Comparison of ENCODE assay signal across 1 cellular context in the genomic region with DNA sequence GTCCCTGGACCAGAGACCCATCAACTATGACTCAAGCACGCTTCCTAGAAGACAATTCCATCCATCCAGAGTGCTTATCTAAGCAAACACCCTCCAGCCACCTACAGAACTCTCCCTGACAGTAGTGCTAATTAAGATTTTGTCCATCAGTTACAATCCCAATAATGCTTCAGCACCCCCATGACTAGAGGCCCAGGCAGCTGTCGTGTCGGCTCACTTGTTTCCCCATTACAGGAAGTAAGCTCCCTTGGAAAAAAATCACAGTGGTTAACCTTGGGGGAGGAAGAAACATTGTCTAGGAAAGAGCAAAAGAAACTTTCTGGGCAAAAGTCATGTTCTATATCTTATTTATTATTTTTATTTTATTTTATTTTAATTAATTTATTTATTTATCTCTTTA.
TF ChIP-seq lines count a peak whose summit lies in the region.

No MANE protein-coding gene starts in this region.

TF ChIP-seq in GM23338, 12 proteins besides CTCF, POLR2A, EP300 and RAD21 (continued from another document):
- TF ChIP-seq, protein P1, sequence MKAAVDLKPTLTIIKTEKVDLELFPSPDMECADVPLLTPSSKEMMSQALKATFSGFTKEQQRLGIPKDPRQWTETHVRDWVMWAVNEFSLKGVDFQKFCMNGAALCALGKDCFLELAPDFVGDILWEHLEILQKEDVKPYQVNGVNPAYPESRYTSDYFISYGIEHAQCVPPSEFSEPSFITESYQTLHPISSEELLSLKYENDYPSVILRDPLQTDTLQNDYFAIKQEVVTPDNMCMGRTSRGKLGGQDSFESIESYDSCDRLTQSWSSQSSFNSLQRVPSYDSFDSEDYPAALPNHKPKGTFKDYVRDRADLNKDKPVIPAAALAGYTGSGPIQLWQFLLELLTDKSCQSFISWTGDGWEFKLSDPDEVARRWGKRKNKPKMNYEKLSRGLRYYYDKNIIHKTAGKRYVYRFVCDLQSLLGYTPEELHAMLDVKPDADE (IDR thresholded peaks at IDR 0.05) = no peak
- TF ChIP-seq NANOG (IDR thresholded peaks at IDR 0.05; ENCODE audit: borderline replicate concordance) = no peak
